8 cellular contexts compared by ENCODE assay signal in the genomic region with DNA sequence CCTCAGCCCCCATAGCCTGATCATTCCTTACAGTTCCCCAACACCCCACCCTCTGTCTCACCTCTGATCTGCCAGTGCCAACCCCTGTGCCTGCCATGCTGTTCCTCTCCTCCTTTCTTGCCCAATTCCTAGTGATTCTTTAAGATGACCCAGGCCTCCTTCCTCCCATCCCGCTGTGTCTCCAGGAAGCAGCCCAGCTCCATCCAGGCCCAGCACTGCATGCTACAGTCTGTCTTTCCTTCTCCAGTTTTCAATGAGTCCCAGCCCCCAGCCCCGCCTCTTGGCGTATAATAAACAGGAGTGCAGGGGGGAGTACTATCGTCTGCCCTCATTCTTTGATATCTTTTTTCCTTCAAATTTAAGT. TPM values are rescaled to one million over a fixed set of nuclear protein-coding genes. Genes with fewer than 3 reads are reported as not detected.
DNase-seq lines count a peak whose midpoint lies in the region; FAIRE-seq and TF ChIP-seq lines count a peak whose summit lies in the region.
"Had no signal": no experiment of that assay in that cellular context is flagged by ENCODE, and none has a peak within 500 bp of the region (broad histone marks: within the 10 kb centered on the region; RNA-seq: fewer than 3 reads in every experiment).

No MANE protein-coding gene starts in this region.

- H2BK12ac ChIP-seq in H9 (ENCODE audit: insufficient read length, low read depth, low read length): no peak overlapping the region

- H3K36me3 Mint-ChIP-seq in H9 (ENCODE audit: insufficient read depth in 1 of 3, low read depth in 3 of 3): no peaks in the 10 kb centered on the region; a peak in 1 of 7 replicates
- H3K36me3 Mint-ChIP-seq in glutamatergic neuron (ENCODE audit: unreplicated experiment): no peaks in the 10 kb centered on the region

- H3K4me1 Mint-ChIP-seq in H9 (peaks cover 13 to 30% of the 10 kb centered on the region in 2 experiments), glutamatergic neuron (ENCODE audit: low read depth, unreplicated experiment) (peaks cover 5% of the 10 kb centered on the region)

- no peak overlapping the region for H2BK15ac ChIP-seq in H9 (ENCODE audit: low read depth, low read length)

- TF ChIP-seq CTCF in H9 (conservative IDR thresholded peaks at IDR 0.05): no peak
- TF ChIP-seq CTCF in SU-DHL-6 (IDR thresholded peaks at IDR 0.05; ENCODE audit: insufficient read depth, low read length, poor library complexity, severe bottlenecking): no peak
- no peak for TF ChIP-seq CTCF in glutamatergic neuron (IDR thresholded peaks at IDR 0.05; ENCODE audit: partially characterized antibody, unreplicated experiment)

- H3F3A ChIP-seq in SU-DHL-6 (ENCODE audit: insufficient read depth): peaks cover 11% of the 10 kb centered on the region

- H3K27me3 ChIP-seq in H9 (ENCODE audit: insufficient read depth, low read length) (peaks cover 4% of the 10 kb centered on the region; the same call in 1 of the 2 replicates), SU-DHL-6 (ENCODE audit: low read length) (no peaks in the 10 kb centered on the region)
- H3K27me3 ChIP-seq: dorsolateral prefrontal cortex had no signal

- peaks cover 2% of the 10 kb centered on the region for H4K20me1 ChIP-seq in H9 (ENCODE audit: control insufficient read depth, insufficient read depth, insufficient read length)
- H4K20me1 ChIP-seq in SU-DHL-6 (ENCODE audit: low read depth, low read length): no peaks in the 10 kb centered on the region

- H3K9ac ChIP-seq in H9 (ENCODE audit: extremely low read depth, insufficient read length, low read length) (no peak overlapping the region), SU-DHL-6 (ENCODE audit: low read length) (peak overlapping the region; percentile 54; the same call in 1 of the 2 replicates)

- H3K56ac ChIP-seq in H9 (ENCODE audit: insufficient read length, low read depth, low read length): no peak overlapping the region

- no peak overlapping the region for H2BK5ac ChIP-seq in H9 (ENCODE audit: insufficient read length, low read length)

- H3K9me3 Mint-ChIP-seq in H9: peaks cover 0 to 2% of the 10 kb centered on the region in 2 experiments; a peak in 1 of 5 replicates
- H3K9me3 Mint-ChIP-seq in glutamatergic neuron (ENCODE audit: unreplicated experiment): peaks cover 18% of the 10 kb centered on the region

- H4K5ac ChIP-seq in H9 (ENCODE audit: insufficient read length, low read depth, low read length): no peak overlapping the region

- H3K79me2 ChIP-seq in H9 (ENCODE audit: insufficient read depth, low read length): no peaks in the 10 kb centered on the region
- H3K79me2 ChIP-seq in SU-DHL-6 (ENCODE audit: insufficient read depth, low read length): no peaks in the 10 kb centered on the region

- H3K4me2 ChIP-seq in H9 (ENCODE audit: insufficient read depth, insufficient read length, low read length): peak overlapping the region; percentile 33
- H3K4me2 ChIP-seq in SU-DHL-6 (ENCODE audit: low read depth, low read length, poor library complexity, severe bottlenecking): peak overlapping the region; percentile 64

- peaks cover 79% of the 10 kb centered on the region for H3K27me3 Mint-ChIP-seq in H9 (ENCODE audit: low read depth)
- H3K27me3 Mint-ChIP-seq in glutamatergic neuron (ENCODE audit: unreplicated experiment): peaks cover 49% of the 10 kb centered on the region

- H2AK5ac ChIP-seq in H9 (ENCODE audit: insufficient read length, low read length): no peak overlapping the region

- no peak overlapping the region for H4K8ac ChIP-seq in H9 (replicated peaks; ENCODE audit: insufficient read length, low read depth, low read length)

- H2AFZ ChIP-seq in H9 (ENCODE audit: low read length) (no peak overlapping the region), SU-DHL-6 (ENCODE audit: low read depth, low read length, severe bottlenecking) (peak overlapping the region; percentile 73)

- no peaks in the 10 kb centered on the region for H3K36me3 ChIP-seq in SU-DHL-6 (ENCODE audit: low read length)

- H3K23ac ChIP-seq in H9 (ENCODE audit: insufficient read length, low read depth, low read length): no peak overlapping the region

- DNase-seq in H9: no peak
- no peak for DNase-seq in glutamatergic neuron
- DNase-seq in AG08396 (ENCODE audit: low spot score): no peak
- no peak for DNase-seq in islet precursor cell
- DNase-seq in urothelium cell line (ENCODE audit: low spot score): no peak

- H3K27ac ChIP-seq in H9 (ENCODE audit: insufficient read length, low read depth, low read length) (no peak overlapping the region), SU-DHL-6 (ENCODE audit: low read depth, low read length) (peak overlapping the region; percentile 80), skin epidermis (peak overlapping the region in 12 of 21 experiments; percentile 11 to 80 (median 71))

- no peaks in the 10 kb centered on the region for H3K9me2 ChIP-seq in SU-DHL-6 (replicated peaks; ENCODE audit: insufficient read depth, low read length)

- no peak overlapping the region for H3K18ac ChIP-seq in H9 (ENCODE audit: insufficient read length, low read depth, low read length)

- H3K4me3 Mint-ChIP-seq in H9 (peak overlapping the region; percentile 57 to 73), glutamatergic neuron (ENCODE audit: unreplicated experiment) (peak overlapping the region; percentile 68)

- H3K79me1 ChIP-seq in H9 (ENCODE audit: insufficient read depth, low read depth, low read length, poor library complexity, severe bottlenecking): no peaks in the 10 kb centered on the region

- H3K4ac ChIP-seq in H9 (ENCODE audit: low read depth, low read length): no peak overlapping the region

- no peak overlapping the region for H4K91ac ChIP-seq in H9 (ENCODE audit: insufficient read length, low read depth, low read length)

- no peak overlapping the region for H2BK120ac ChIP-seq in H9 (ENCODE audit: low read depth, low read length, poor library complexity, severe bottlenecking)

- no peak overlapping the region for H3K14ac ChIP-seq in H9 (ENCODE audit: insufficient read depth, low read length)

- no CpG with 5 or more reads among the region's 4 CpGs for WGBS in H9 (ENCODE audit: extremely low coverage, insufficient read length, low lambda C conversion rate)

- no peak overlapping the region for H3T11ph ChIP-seq in H9 (ENCODE audit: low read length)

- peak overlapping the region; percentile 45 for H3K4me3 ChIP-seq in SU-DHL-6 (ENCODE audit: insufficient read depth, low read length, poor library complexity, severe bottlenecking)
- H3K4me3 ChIP-seq in skin epidermis: peak overlapping the region in 4 of 7 experiments; percentile 35 to 43 (median 38)

- H2BK20ac ChIP-seq in H9 (ENCODE audit: low read depth, low read length, poor library complexity, severe bottlenecking): no peak overlapping the region

- no peaks in the 10 kb centered on the region for H3K9me3 ChIP-seq in H9 (ENCODE audit: control insufficient read depth, low read depth, low read length)
- H3K9me3 ChIP-seq in SU-DHL-6 (ENCODE audit: insufficient read depth, low read length): no peaks in the 10 kb centered on the region

- no peak for FAIRE-seq in urothelium cell line (lab: Jason Lieb, UNC)

- H3K23me2 ChIP-seq in H9 (ENCODE audit: insufficient read length, low read depth, low read length, poor library complexity, severe bottlenecking): peaks cover 2% of the 10 kb centered on the region

- no peaks in the 10 kb centered on the region for H3K4me1 ChIP-seq in H9 (ENCODE audit: insufficient read depth, low read length)

- H3K27ac Mint-ChIP-seq in H9 (no peak overlapping the region), glutamatergic neuron (ENCODE audit: unreplicated experiment) (no peak overlapping the region)

RNA-seq across cellular contexts. Expression of a gene that starts 12.3 kb away (rescaled TPM):
- total RNA-seq in H9 (2021) (10.6 and 12.1 TPM in 2 replicates), glutamatergic neuron (ENCODE audit: unreplicated experiment) (2.5 TPM)

RNA-seq across cellular contexts. Expression of a gene that starts 21.0 kb away (rescaled TPM):
- 54.7 and 56.0 TPM in 2 replicates for total RNA-seq in H9 (2021)
- 80.0 TPM for total RNA-seq in glutamatergic neuron (ENCODE audit: unreplicated experiment)

RNA-seq across cellular contexts. Expression of a gene that starts 24.4 kb away (rescaled TPM):
- 43.7 and 45.8 TPM in 2 replicates for total RNA-seq in H9 (2021)
- total RNA-seq in glutamatergic neuron (ENCODE audit: unreplicated experiment): 37.9 TPM

RNA-seq across cellular contexts. Expression of a gene that starts 26.5 kb away (rescaled TPM):
- 20.0 and 21.7 TPM in 2 replicates for total RNA-seq in H9 (2021)
- total RNA-seq in glutamatergic neuron (ENCODE audit: unreplicated experiment): 184 TPM

RNA-seq across cellular contexts. Expression of a gene that starts 30.0 kb away (rescaled TPM):
- total RNA-seq in H9 (2021): 13.8 and 14.5 TPM in 2 replicates
- total RNA-seq in glutamatergic neuron (ENCODE audit: unreplicated experiment): 14.2 TPM
